ENCODE assay signal across 2 cellular contexts in the genomic region with DNA sequence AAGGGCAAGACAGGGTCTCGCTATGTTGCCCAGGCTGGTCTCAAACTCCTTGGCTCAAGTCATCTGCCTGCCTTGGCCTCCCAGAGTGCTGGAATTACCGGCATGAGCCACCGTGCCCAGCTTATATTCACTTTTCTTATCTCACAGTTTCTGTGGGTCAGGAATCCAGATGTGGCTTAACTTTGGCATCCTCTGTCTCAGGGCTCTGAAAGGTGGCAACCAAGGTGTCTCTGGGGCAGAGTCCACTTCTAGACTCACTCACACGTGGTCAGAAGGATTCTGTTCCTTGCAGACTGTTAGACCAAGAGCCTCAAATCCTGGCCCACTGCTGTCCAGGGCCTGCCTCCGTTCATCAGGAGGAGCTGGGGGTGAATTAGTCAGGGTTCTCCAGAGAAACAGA.
TF ChIP-seq lines count a peak whose summit lies in the region.

No MANE protein-coding gene starts in this region.

TF ChIP-seq in HepG2, 621 proteins besides CTCF, POLR2A, EP300 and RAD21:
- peak; percentile 46; the same call in 1 of the 2 replicates for TF ChIP-seq ZNF121 (CRISPR knock-in tag; IDR thresholded peaks at IDR 0.05)
- TF ChIP-seq HES4 (CRISPR knock-in tag; IDR thresholded peaks at IDR 0.05; ENCODE audit: borderline replicate concordance): no peak

TF ChIP-seq in K562, 482 proteins besides CTCF, POLR2A, EP300 and RAD21:
- TF ChIP-seq ZNF121 (CRISPR knock-in tag; conservative IDR thresholded peaks at IDR 0.05) (0 out of 2 replicates have a peak, but pooled peaks have one; percentile 6), LEF1 (IDR thresholded peaks at IDR 0.05) (no peak), CSDE1 (IDR thresholded peaks at IDR 0.05) (no peak)
